Comparison of ENCODE assay signal across 8 cellular contexts in the genomic region with DNA sequence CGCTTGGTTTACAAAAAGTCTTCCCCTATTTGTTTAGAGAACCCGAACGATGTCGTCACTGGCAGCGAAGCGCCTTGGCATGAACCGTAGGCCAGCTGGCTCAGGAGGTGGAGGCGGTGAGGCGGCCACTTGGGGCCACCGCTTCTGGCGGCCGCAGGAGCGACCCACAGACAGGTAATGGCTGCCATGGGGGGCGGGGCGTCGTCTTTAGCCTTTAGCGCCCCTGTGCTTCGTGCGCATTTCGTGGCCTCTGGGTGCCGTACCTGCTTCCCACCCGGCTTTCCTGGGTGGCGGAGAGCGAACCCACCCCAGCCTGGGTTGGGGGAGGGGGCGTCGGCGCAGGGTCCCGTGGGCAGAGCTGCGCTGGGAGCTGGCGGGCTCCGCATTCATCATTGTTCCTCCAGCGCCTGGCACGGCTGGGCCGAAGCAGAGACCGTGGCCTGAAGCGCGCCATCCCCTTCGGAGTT. TPM values are rescaled to one million over a fixed set of nuclear protein-coding genes. Genes with fewer than 3 reads are reported as not detected.
DNase-seq lines count a peak whose midpoint lies in the region; ATAC-seq lines count a peak whose summit lies in the region.

No MANE protein-coding gene starts in this region.

- H3K4me1 ChIP-seq in CD4-positive, alpha-beta memory T cell (ENCODE audit: insufficient read depth, low read length): peaks cover 10% of the 10 kb centered on the region
- H3K4me1 ChIP-seq in HUES64 (ENCODE audit: insufficient read depth, low read length) (peaks cover 3% of the 10 kb centered on the region; the same call in 1 of the 2 replicates), rectal smooth muscle tissue (ENCODE audit: control insufficient read depth, insufficient read depth, low read length) (peaks cover 6% of the 10 kb centered on the region)

- H3K36me3 ChIP-seq in CD4-positive, alpha-beta memory T cell (ENCODE audit: insufficient read depth, low read length): no peaks in the 10 kb centered on the region
- H3K36me3 ChIP-seq in HUES64 (ENCODE audit: insufficient read depth, low read length): no peaks in the 10 kb centered on the region
- H3K36me3 ChIP-seq in rectal smooth muscle tissue (ENCODE audit: control insufficient read depth, insufficient read depth, low read length): no peaks in the 10 kb centered on the region

- intact Hi-C loops in CD4-positive, alpha-beta memory T cell (cut with micrococcal nuclease): loop anchor here (1.0 kb wide), 1 partner anchor 59 kb away; the partner anchor contains the start of gene SLC35E4

- DNase-seq in CD4-positive, alpha-beta memory T cell: peak; percentile 34 to 53 (median 41)
- DNase-seq in T follicular helper cell (ENCODE audit: low read depth) (peak; percentile 39), hepatic stellate cell (ENCODE audit: low spot score) (peak; percentile 16)

- H3K4me3 Mint-ChIP-seq in CD4-positive, alpha-beta memory T cell: peak overlapping the region; percentile 92 to 98 (median 94)

- no peak overlapping the region for H3K27ac ChIP-seq in CD4-positive, alpha-beta memory T cell (ENCODE audit: low read depth, low read length)
- H3K27ac ChIP-seq in HUES64 (ENCODE audit: low read depth, low read length): peak overlapping the region; percentile 49; the same call in 1 of the 2 replicates
- H3K27ac ChIP-seq in angular gyrus (ENCODE audit: low read depth, low read length): peak overlapping the region; percentile 95
- H3K27ac ChIP-seq in rectal smooth muscle tissue (ENCODE audit: low read depth, low read length): no peak overlapping the region

- peak overlapping the region in 1 of 2 donors; percentile 69 for H3K4me3 ChIP-seq in CD4-positive, alpha-beta memory T cell (ENCODE audit: low read length in 2 of 2)
- H3K4me3 ChIP-seq in HUES64 (ENCODE audit: low read length) (peak overlapping the region; percentile 87), rectal smooth muscle tissue (ENCODE audit: low read length) (peak overlapping the region; percentile 75)

- H3K27me3 ChIP-seq in CD4-positive, alpha-beta memory T cell (ENCODE audit: insufficient read depth, low read length): no peaks in the 10 kb centered on the region
- H3K27me3 ChIP-seq in HUES64 (ENCODE audit: insufficient read depth, low read length) (peaks cover 28% of the 10 kb centered on the region), rectal smooth muscle tissue (ENCODE audit: control insufficient read depth, insufficient read depth, low read length) (peaks cover 3% of the 10 kb centered on the region)

- POLR2A ChIA-PET in CD4-positive, alpha-beta memory T cell (lab: Charles Lee; ENCODE audit: partially characterized antibody): interaction anchor here (0.7 to 1.3 kb wide), 4 partner anchors 26 to 60 kb away, joined by 3 to 4 read pairs (median 4); partner anchors contain the start of gene SLC35E4

- H3K9me3 Mint-ChIP-seq in CD4-positive, alpha-beta memory T cell: no peaks in the 10 kb centered on the region

- H3K27ac Mint-ChIP-seq in CD4-positive, alpha-beta memory T cell: peak overlapping the region in 6 of 7 donors; percentile 57 to 93 (median 82)

- peak overlapping the region; percentile 82 for H3K9ac ChIP-seq in HUES64 (ENCODE audit: low read depth, low read length)
- H3K9ac ChIP-seq in rectal smooth muscle tissue (ENCODE audit: low read length): peak overlapping the region; percentile 38

- 2% methylated on average over 38 of the region's 38 CpGs for WGBS in HUES64

- H3K4me1 Mint-ChIP-seq in CD4-positive, alpha-beta memory T cell: peaks cover 9 to 26% (median 12%) of the 10 kb centered on the region in 4 donors

- H3K36me3 Mint-ChIP-seq in CD4-positive, alpha-beta memory T cell: no peaks in the 10 kb centered on the region

- no peaks in the 10 kb centered on the region for H3K9me3 ChIP-seq in CD4-positive, alpha-beta memory T cell (ENCODE audit: control insufficient read depth in 1 of 2, low read length in 2 of 2)
- no peaks in the 10 kb centered on the region for H3K9me3 ChIP-seq in HUES64 (ENCODE audit: insufficient read depth, low read depth, low read length)

- CTCF ChIA-PET in CD4-positive, alpha-beta memory T cell (lab: Charles Lee; ENCODE audit: partially characterized antibody): interaction anchor here (2.1 kb wide), 1 partner anchor 59 kb away, joined by 9 read pairs; the partner anchor contains the start of gene SLC35E4

- ATAC-seq in HG02938 (IDR thresholded peaks at IDR 0.05; ENCODE audit: unreplicated experiment) (no peak), GM21737 (IDR thresholded peaks at IDR 0.05; ENCODE audit: unreplicated experiment) (no peak)

- H3K27me3 Mint-ChIP-seq in CD4-positive, alpha-beta memory T cell: peaks cover 1 to 6% of the 10 kb centered on the region in 2 donors

RNA-seq across cellular contexts. Expression of gene OSBP2, which starts 0.5 kb away (rescaled TPM):
- 1 to 10 TPM; 1.1 to 1.3 TPM for total RNA-seq in CD4-positive, alpha-beta memory T cell
- under 1 TPM; 0.39 to 0.44 TPM for polyA plus RNA-seq in CD4-positive, alpha-beta memory T cell
- 1.7 TPM for polyA plus RNA-seq in HUES64 (2013, experiment 1 of 2)
- 2.3 TPM for polyA plus RNA-seq in HUES64 (2013, experiment 2 of 2)

RNA-seq across cellular contexts. Expression of gene DUSP18, which starts 26.5 kb away (rescaled TPM):
- total RNA-seq in CD4-positive, alpha-beta memory T cell: 10 to 100 TPM; 16.8 to 16.9 TPM
- 10 to 100 TPM; 12.4 to 14.4 TPM for polyA plus RNA-seq in CD4-positive, alpha-beta memory T cell
- polyA plus RNA-seq in HUES64 (2013, experiment 1 of 2): 1.1 TPM
- 2.2 TPM for polyA plus RNA-seq in HUES64 (2013, experiment 2 of 2)

RNA-seq across cellular contexts. Expression of gene SLC35E4, which starts 58.6 kb away (rescaled TPM):
- total RNA-seq in CD4-positive, alpha-beta memory T cell: 1 to 10 TPM; 2.9 to 3.0 TPM
- under 1 TPM; 0.61 to 1.00 TPM for polyA plus RNA-seq in CD4-positive, alpha-beta memory T cell
- polyA plus RNA-seq in HUES64 (2013, experiment 1 of 2): 3.3 TPM
- polyA plus RNA-seq in HUES64 (2013, experiment 2 of 2): 2.6 TPM

Comparison
In these comparisons a context has a peak if more than half of its experiments do, and no peak if none do; other contexts are left out.
1. H3K27ac ChIP-seq: peak in HUES64 (single experiment) and angular gyrus (single experiment); none in CD4-positive, alpha-beta memory T cell (single experiment) and rectal smooth muscle tissue (single experiment).
2. Peak in every context shown above with its lines, with median percentiles within 50 percentile points of each other: DNase-seq.